ENCODE assay signal across 1 cellular context in the genomic region with DNA sequence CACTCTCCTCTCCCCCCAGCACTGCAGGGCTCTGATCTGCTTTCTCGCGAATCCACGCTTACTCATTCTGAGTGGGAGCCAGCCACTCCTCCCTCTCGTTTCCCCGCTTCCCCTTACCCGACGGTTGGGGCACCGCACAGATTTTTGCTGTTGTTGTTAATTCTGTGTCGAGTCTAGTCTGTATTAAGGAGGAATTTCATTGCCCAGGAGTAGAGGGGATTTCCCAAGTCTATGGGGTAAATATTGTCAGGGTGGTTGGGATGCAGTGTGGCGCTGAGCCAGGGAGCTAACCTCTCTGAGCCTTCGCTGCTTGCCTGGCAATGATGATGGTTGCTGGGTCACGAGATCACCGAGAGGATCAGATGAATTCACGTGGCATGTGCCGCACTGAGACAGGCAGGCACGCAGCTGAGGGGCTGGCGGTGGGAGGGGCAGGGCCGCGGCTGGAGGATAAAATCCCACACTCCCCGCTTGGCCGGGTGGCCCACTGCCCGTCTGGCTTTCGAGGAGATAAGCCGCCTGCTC.
TF ChIP-seq lines count a peak whose summit lies in the region.

No MANE protein-coding gene starts in this region.

TF ChIP-seq in SK-N-SH treated with all-trans-retinoic acid at 6 μM for 48 hours, 23 proteins besides CTCF, POLR2A, EP300 and RAD21 (continued from another document):
- TF ChIP-seq POU6F1 (CRISPR knock-in tag; IDR thresholded peaks at IDR 0.05; ENCODE audit: borderline replicate concordance, low read depth) (no peak), OSR1 (CRISPR knock-in tag; IDR thresholded peaks at IDR 0.05) (no peak), ZFP3 (CRISPR knock-in tag; IDR thresholded peaks at IDR 0.05) (no peak)
